In the genomic region with DNA sequence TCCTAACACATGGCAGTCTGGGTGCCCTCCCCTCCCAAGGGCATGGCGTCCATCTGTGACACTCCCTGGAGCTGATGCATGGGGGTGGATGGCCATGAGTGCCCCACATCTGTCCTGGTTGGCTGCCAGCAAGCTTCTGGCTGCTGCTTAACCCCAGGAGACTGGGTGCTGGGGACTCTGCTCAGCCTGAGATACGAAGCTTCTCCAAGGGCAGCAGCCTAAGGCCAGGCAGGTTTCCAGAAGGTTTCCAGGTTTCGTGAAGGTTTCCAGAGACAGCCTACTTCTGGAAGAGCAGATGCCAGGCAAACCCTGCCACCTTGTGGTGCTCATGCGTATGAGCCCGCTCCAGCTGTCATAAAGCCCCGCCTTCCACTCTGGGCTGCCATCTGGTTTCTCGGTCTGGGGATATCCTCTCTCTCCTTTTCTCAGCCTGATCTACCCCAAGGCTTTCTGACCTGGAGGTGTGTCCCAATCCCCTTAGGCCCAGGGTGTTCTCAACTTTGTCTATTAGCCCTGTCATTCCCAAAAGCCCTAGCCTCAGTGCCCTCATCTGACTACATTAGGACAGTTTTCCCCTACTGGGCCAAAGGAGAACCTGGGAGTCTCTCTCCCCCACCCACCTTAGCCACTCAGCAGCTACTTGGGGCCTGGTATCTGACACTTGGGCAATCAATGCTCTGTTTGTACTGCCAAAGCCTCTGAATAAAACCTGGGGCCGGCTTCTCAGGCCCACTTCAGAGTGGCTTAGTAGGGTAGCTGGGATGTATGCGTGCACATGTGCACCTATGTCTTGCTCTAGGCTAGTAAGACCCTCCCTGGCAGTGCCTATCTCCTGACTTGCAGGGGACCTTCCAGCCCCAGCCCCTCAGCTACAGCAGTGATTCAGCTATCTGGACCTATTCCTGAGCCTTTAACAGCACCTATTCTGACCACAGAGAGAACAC, we compare ENCODE assay signal across 8 cellular contexts. TPM values are rescaled to one million over a fixed set of nuclear protein-coding genes. Genes with fewer than 3 reads are reported as not detected.
DNase-seq lines count a peak whose midpoint lies in the region; ATAC-seq, FAIRE-seq and TF ChIP-seq lines count a peak whose summit lies in the region.

No MANE protein-coding gene starts in this region.

- DNase-seq in D721Med (ENCODE audit: insufficient read length, low spot score) (peak; percentile 47), NCI-H446 (lab: John Stamatoyannopoulos, UW) (peak; percentile 28 to 82), esophagus muscularis mucosa (ENCODE audit: extremely low spot score) (peak; percentile 87), 8988T (no peak)
- DNase-seq in activated CD4-positive, alpha-beta memory T cell treated with anti-CD3 and anti-CD28 coated beads, Interleukin-2, amount 10 ng/mL, durations not matched to agents 7 days and 5 days, result peak; percentile 44

- no peaks in the 10 kb centered on the region for H3K9me3 ChIP-seq in esophagus muscularis mucosa

- H3K36me3 Mint-ChIP-seq in activated CD4-positive, alpha-beta memory T cell treated with anti-CD3 and anti-CD28 coated beads, Interleukin-2, amount 10 ng/mL, durations not matched to agents 7 days and 5 days (ENCODE audit: low read depth), result peaks cover 17% of the 10 kb centered on the region
- peaks cover 14% of the 10 kb centered on the region for H3K36me3 Mint-ChIP-seq in nephron (ENCODE audit: low read depth)

- H3K27me3 ChIP-seq in esophagus muscularis mucosa, result no peaks in the 10 kb centered on the region

- FAIRE-seq in D721Med (lab: Jason Lieb, UNC), result no peak

- H3K27ac ChIP-seq in esophagus muscularis mucosa (replicated peaks in 1 of 4), result no peak overlapping the region

- H3K9me3 Mint-ChIP-seq in activated CD4-positive, alpha-beta memory T cell treated with anti-CD3 and anti-CD28 coated beads, Interleukin-2, amount 10 ng/mL, durations not matched to agents 7 days and 5 days, result no peaks in the 10 kb centered on the region
- no peaks in the 10 kb centered on the region for H3K9me3 Mint-ChIP-seq in nephron

- peaks cover 19 to 40% (median 27%) of the 10 kb centered on the region in 4 donors for H3K36me3 ChIP-seq in esophagus muscularis mucosa

- H3K4me1 ChIP-seq in esophagus muscularis mucosa, result peaks cover 5 to 10% (median 8%) of the 10 kb centered on the region in 4 donors

- POLR2A ChIA-PET in activated CD4-positive, alpha-beta memory T cell treated with anti-CD3 and anti-CD28 coated beads, Interleukin-2, amount 10 ng/mL, durations not matched to agents 7 days and 5 days (lab: Charles Lee), result interaction anchor here (2.7 kb wide), 1 partner anchor 12 kb away, joined by 22 read pairs; a partner anchor contains a TSS

- TF ChIP-seq CTCF in D721Med (IDR thresholded peaks at IDR 0.05; ENCODE audit: insufficient read depth, missing control alignments) (peak; percentile 79), esophagus muscularis mucosa (IDR thresholded peaks at IDR 0.05) (peak; percentile 30 to 69 (median 40)), nephron (IDR thresholded peaks at IDR 0.05; ENCODE audit: unreplicated experiment in 3 of 3) (peak; percentile 67 to 73 (median 73))

- CTCF ChIA-PET in activated CD4-positive, alpha-beta memory T cell treated with anti-CD3 and anti-CD28 coated beads, Interleukin-2, amount 10 ng/mL, durations not matched to agents 7 days and 5 days (lab: Charles Lee), result interaction anchor here (1.0 to 3.7 kb wide), 7 partner anchors 10 to 181 kb away, joined by 3 to 30 read pairs (median 5); a partner anchor contains a TSS

- TF ChIP-seq EP300 in esophagus muscularis mucosa (IDR thresholded peaks at IDR 0.05), result no peak

- no peak for TF ChIP-seq POLR2A in esophagus muscularis mucosa (IDR thresholded peaks at IDR 0.05; ENCODE audit: low read depth)

- WGBS in esophagus muscularis mucosa, result 26% methylated on average over 9 of the region's 9 CpGs

- no peak overlapping the region for H3K4me3 Mint-ChIP-seq in activated CD4-positive, alpha-beta memory T cell treated with anti-CD3 and anti-CD28 coated beads, Interleukin-2, amount 10 ng/mL, durations not matched to agents 7 days and 5 days
- no peak overlapping the region for H3K4me3 Mint-ChIP-seq in nephron

- H3K4me3 ChIP-seq in esophagus muscularis mucosa, result no peak overlapping the region

- intact Hi-C loops in esophagus muscularis mucosa (cut with DNase I), result no loop called here

- ATAC-seq in GM19452 (IDR thresholded peaks at IDR 0.05; ENCODE audit: unreplicated experiment) (peak; percentile 88), HG03439 (IDR thresholded peaks at IDR 0.05; ENCODE audit: unreplicated experiment) (peak; percentile 80)

- peaks cover 3% of the 10 kb centered on the region for H3K4me1 Mint-ChIP-seq in activated CD4-positive, alpha-beta memory T cell treated with anti-CD3 and anti-CD28 coated beads, Interleukin-2, amount 10 ng/mL, durations not matched to agents 7 days and 5 days
- peaks cover 11% of the 10 kb centered on the region for H3K4me1 Mint-ChIP-seq in nephron

- H3K27ac Mint-ChIP-seq in activated CD4-positive, alpha-beta memory T cell treated with anti-CD3 and anti-CD28 coated beads, Interleukin-2, amount 10 ng/mL, durations not matched to agents 7 days and 5 days, result no peak overlapping the region
- peak overlapping the region in 1 of 3 experiments; percentile 41 for H3K27ac Mint-ChIP-seq in nephron

- no peaks in the 10 kb centered on the region for H3K27me3 Mint-ChIP-seq in activated CD4-positive, alpha-beta memory T cell treated with anti-CD3 and anti-CD28 coated beads, Interleukin-2, amount 10 ng/mL, durations not matched to agents 7 days and 5 days
- no peaks in the 10 kb centered on the region for H3K27me3 Mint-ChIP-seq in nephron (ENCODE audit: low read depth)

RNA-seq across cellular contexts. Expression of a gene that starts 12.0 kb away (rescaled TPM):
- 10 to 100 TPM; 20.3 to 23.9 TPM for total RNA-seq in activated CD4-positive, alpha-beta memory T cell treated with anti-CD3 and anti-CD28 coated beads, Interleukin-2, amount 10 ng/mL, durations not matched to agents 7 days and 5 days
- total RNA-seq in esophagus muscularis mucosa, result 10 to 100 TPM; 14.5 to 27.8 (median 25.1) TPM

RNA-seq across cellular contexts. Expression of a gene that starts 12.4 kb away (rescaled TPM):
- 10 to 100 TPM; 48.5 to 50.3 TPM for total RNA-seq in activated CD4-positive, alpha-beta memory T cell treated with anti-CD3 and anti-CD28 coated beads, Interleukin-2, amount 10 ng/mL, durations not matched to agents 7 days and 5 days
- 10 to 100 TPM; 25.7 to 44.9 (median 34.2) TPM for total RNA-seq in esophagus muscularis mucosa
